ENCODE assay signal across 8 cellular contexts in genomic region chr19:37779139-37780035, GRCh38. TPM values are rescaled to one million over a fixed set of nuclear protein-coding genes. Genes with fewer than 3 reads are reported as not detected.
DNase-seq lines count a peak whose midpoint lies in the region; ATAC-seq and TF ChIP-seq lines count a peak whose summit lies in the region.

Gene ZNF573 (minus strand): TSS chr19:37779586. CDS start chr19:37773729, 5,857 bp downstream.

- intact Hi-C loops in PC-3 (cut with micrococcal nuclease) = no loop called here

- no peaks in the 10 kb centered on the region for H3K9me2 ChIP-seq in PC-3 (replicated peaks; ENCODE audit: low read length)

- peak within 1 kb of the TSS; percentile 77 for H3K4me2 ChIP-seq in PC-3 (ENCODE audit: low read length)

- peak within 1 kb of the TSS; percentile 99 for H2AFZ ChIP-seq in PC-3 (ENCODE audit: low read length)

- peak; percentile 88 for ATAC-seq in GM21529 (IDR thresholded peaks at IDR 0.05; ENCODE audit: unreplicated experiment)
- no peak for ATAC-seq in PC-3
- ATAC-seq in esophagus mucosa = peak; percentile 95

- peak within 1 kb of the TSS; percentile 93 for H3K4me3 ChIP-seq in Jurkat, Clone E6-1 (ENCODE audit: low read length)
- peak within 1 kb of the TSS; percentile 84 for H3K4me3 ChIP-seq in PC-3 (ENCODE audit: low read length)
- peak within 1 kb of the TSS; percentile 91 for H3K4me3 ChIP-seq in mucosa of stomach (ENCODE audit: low read length)

- H3K36me3 Mint-ChIP-seq in activated T-cell treated with anti-CD3 and anti-CD28 coated beads, Interleukin-2, amount 50 U/mL, for 24 hours (ENCODE audit: low read depth) = peaks cover 63% of the 10 kb centered on the region

- H3K9me3 ChIP-seq in PC-3 (ENCODE audit: low read length) (no peaks in the 10 kb centered on the region), mucosa of stomach (ENCODE audit: control insufficient read depth, low read length) (no peaks in the 10 kb centered on the region)

- CTCF ChIA-PET in PC-3 (lab: Charles Lee) = no interaction called here

- no peaks in the 10 kb centered on the region for H3K27me3 ChIP-seq in PC-3 (ENCODE audit: low read length)
- no peaks in the 10 kb centered on the region for H3K27me3 ChIP-seq in mucosa of stomach (ENCODE audit: control insufficient read depth, insufficient read depth, low read length)

- no peak for TF ChIP-seq CTCF in PC-3 (conservative IDR thresholded peaks at IDR 0.05; ENCODE audit: low read depth, low read length)

- H4K20me1 ChIP-seq in PC-3 (ENCODE audit: low read length) = no peaks in the 10 kb centered on the region

- no peaks in the 10 kb centered on the region for H3K79me2 ChIP-seq in PC-3 (ENCODE audit: low read length)

- no peaks in the 10 kb centered on the region for H3K4me1 ChIP-seq in PC-3 (ENCODE audit: insufficient read depth, low read length)
- H3K4me1 ChIP-seq in mucosa of stomach (ENCODE audit: control insufficient read depth, insufficient read depth, low read length) = peaks cover 7% of the 10 kb centered on the region

- peak within 1 kb of the TSS; percentile 96 for H3K27ac Mint-ChIP-seq in activated T-cell treated with anti-CD3 and anti-CD28 coated beads, Interleukin-2, amount 50 U/mL, for 24 hours

- H3K27ac ChIP-seq in PC-3 (ENCODE audit: low read length) = no peak within 1 kb of the TSS

- H3K9me3 Mint-ChIP-seq in activated T-cell treated with anti-CD3 and anti-CD28 coated beads, Interleukin-2, amount 50 U/mL, for 24 hours = peaks cover 32% of the 10 kb centered on the region

- H3K4me1 Mint-ChIP-seq in activated T-cell treated with anti-CD3 and anti-CD28 coated beads, Interleukin-2, amount 50 U/mL, for 24 hours (ENCODE audit: low read depth) = peaks cover 40% of the 10 kb centered on the region

- H3F3A ChIP-seq in PC-3 (ENCODE audit: low read length, unreplicated experiment) = no peaks in the 10 kb centered on the region

- no peaks in the 10 kb centered on the region; the same call in 1 of the 2 replicates for H3K36me3 ChIP-seq in PC-3 (ENCODE audit: low read depth, low read length)
- H3K36me3 ChIP-seq in mucosa of stomach (ENCODE audit: control insufficient read depth, insufficient read depth, low read length) = no peaks in the 10 kb centered on the region

- POLR2A ChIA-PET in PC-3 (lab: Charles Lee; ENCODE audit: unreplicated experiment) = no interaction called here

- H3K9ac ChIP-seq in PC-3 (ENCODE audit: low read length) (peak within 1 kb of the TSS; percentile 62), mucosa of stomach (ENCODE audit: low read length) (peak within 1 kb of the TSS; percentile 84)

- no peaks in the 10 kb centered on the region for H3K27me3 Mint-ChIP-seq in activated T-cell treated with anti-CD3 and anti-CD28 coated beads, Interleukin-2, amount 50 U/mL, for 24 hours

- no TSS peak for BruUV-seq in PC-3 (replicated peaks; lab: Mats Ljungman, UMichigan)

- peak within 1 kb of the TSS; percentile 89 for H3K4me3 Mint-ChIP-seq in activated T-cell treated with anti-CD3 and anti-CD28 coated beads, Interleukin-2, amount 50 U/mL, for 24 hours

- DNase-seq in DMS 273 treated with DMSO at 0.1 percent for 48 hours (lab: John Stamatoyannopoulos, UW) (peak; percentile 83), PC-3 (peak; percentile 71)
- peak; percentile 91 for DNase-seq in Jurkat, Clone E6-1 (ENCODE audit: low read depth, low spot score)
- DNase-seq in activated T-cell treated with anti-CD3 and anti-CD28 coated beads, Interleukin-2, amount 50 U/mL, for 24 hours = peak; percentile 85
- peak; percentile 84 for DNase-seq in stimulated activated CD8-positive, alpha-beta memory T cell treated with anti-CD3 and anti-CD28 coated beads, Interleukin-4, amount 100 ng/mL, for 48 hours

RNA-seq across cellular contexts. Expression of gene ZNF573, which starts in this region (rescaled TPM):
- polyA plus RNA-seq in Jurkat, Clone E6-1 (2012; ENCODE audit: insufficient read depth, insufficient read length) = not detected
- total RNA-seq in PC-3 (2014; rRNA removed) = 0.46 and 2.0 TPM in 2 replicates
- total RNA-seq in esophagus mucosa = 2.8 TPM
